2 cellular contexts compared by ENCODE assay signal in the genomic region with DNA sequence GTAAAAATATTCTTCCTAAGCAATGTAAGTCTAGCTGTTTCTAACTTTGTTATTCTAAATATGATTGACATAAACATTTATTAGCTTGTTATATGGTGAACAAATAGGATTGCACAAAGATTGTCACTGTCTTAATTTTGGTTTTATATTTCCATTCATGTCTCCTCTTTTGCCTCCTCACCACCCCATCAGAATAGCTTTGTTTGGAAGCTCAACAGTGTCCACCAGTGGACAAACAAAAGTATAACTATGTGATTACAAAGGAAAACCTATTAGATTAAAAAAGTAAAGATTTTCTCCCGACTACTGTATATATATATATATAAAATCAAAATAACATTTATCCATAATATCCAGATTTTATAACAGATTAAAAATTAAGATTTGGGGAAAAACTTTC.
TF ChIP-seq lines count a peak whose summit lies in the region.

No MANE protein-coding gene starts in this region.

TF ChIP-seq in A549, 52 proteins besides CTCF, POLR2A, EP300 and RAD21:
- TF ChIP-seq REST (IDR thresholded peaks at IDR 0.05) (no peak), SMC3 (IDR thresholded peaks at IDR 0.05) (no peak), JUN (IDR thresholded peaks at IDR 0.05) (no peak), HES2 (IDR thresholded peaks at IDR 0.05) (no peak), RNF2 (IDR thresholded peaks at IDR 0.05; ENCODE audit: borderline replicate concordance, low read depth) (no peak), CBX8 (IDR thresholded peaks at IDR 0.05) (no peak), RFX5 (IDR thresholded peaks at IDR 0.05) (no peak), ZSCAN20 (CRISPR knock-in tag; IDR thresholded peaks at IDR 0.05) (no peak), ZC3H11A (IDR thresholded peaks at IDR 0.05) (no peak), PHF8 (IDR thresholded peaks at IDR 0.05; ENCODE audit: borderline replicate concordance, low read depth) (no peak), HDAC2 (IDR thresholded peaks at IDR 0.05) (no peak), MAFK (IDR thresholded peaks at IDR 0.05; ENCODE audit: partially characterized antibody) (no peak), KDM5A (IDR thresholded peaks at IDR 0.05) (no peak), BHLHE40 (IDR thresholded peaks at IDR 0.05; ENCODE audit: low read depth, low read length) (no peak), ZFP36 (IDR thresholded peaks at IDR 0.05; ENCODE audit: borderline replicate concordance, partially characterized antibody) (no peak), KDM1A (IDR thresholded peaks at IDR 0.05; ENCODE audit: low read depth) (no peak), FOSL2 (IDR thresholded peaks at IDR 0.05) (no peak), FOSL2 (CRISPR knock-in tag; IDR thresholded peaks at IDR 0.05) (no peak), SREBF2 (IDR thresholded peaks at IDR 0.05) (no peak)
- TF ChIP-seq, protein P1, sequence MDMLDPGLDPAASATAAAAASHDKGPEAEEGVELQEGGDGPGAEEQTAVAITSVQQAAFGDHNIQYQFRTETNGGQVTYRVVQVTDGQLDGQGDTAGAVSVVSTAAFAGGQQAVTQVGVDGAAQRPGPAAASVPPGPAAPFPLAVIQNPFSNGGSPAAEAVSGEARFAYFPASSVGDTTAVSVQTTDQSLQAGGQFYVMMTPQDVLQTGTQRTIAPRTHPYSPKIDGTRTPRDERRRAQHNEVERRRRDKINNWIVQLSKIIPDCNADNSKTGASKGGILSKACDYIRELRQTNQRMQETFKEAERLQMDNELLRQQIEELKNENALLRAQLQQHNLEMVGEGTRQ (IDR thresholded peaks at IDR 0.05), result no peak
- TF ChIP-seq, protein P2, sequence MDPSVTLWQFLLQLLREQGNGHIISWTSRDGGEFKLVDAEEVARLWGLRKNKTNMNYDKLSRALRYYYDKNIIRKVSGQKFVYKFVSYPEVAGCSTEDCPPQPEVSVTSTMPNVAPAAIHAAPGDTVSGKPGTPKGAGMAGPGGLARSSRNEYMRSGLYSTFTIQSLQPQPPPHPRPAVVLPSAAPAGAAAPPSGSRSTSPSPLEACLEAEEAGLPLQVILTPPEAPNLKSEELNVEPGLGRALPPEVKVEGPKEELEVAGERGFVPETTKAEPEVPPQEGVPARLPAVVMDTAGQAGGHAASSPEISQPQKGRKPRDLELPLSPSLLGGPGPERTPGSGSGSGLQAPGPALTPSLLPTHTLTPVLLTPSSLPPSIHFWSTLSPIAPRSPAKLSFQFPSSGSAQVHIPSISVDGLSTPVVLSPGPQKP (IDR thresholded peaks at IDR 0.05; ENCODE audit: low read depth, low read length), result no peak

TF ChIP-seq in GM23338, 12 proteins besides CTCF, POLR2A, EP300 and RAD21 (continued from another document):
- TF ChIP-seq ZNF462 (CRISPR knock-in tag; IDR thresholded peaks at IDR 0.05) (no peak), POLR2AphosphoS5 (IDR thresholded peaks at IDR 0.05; ENCODE audit: low read depth) (no peak)
